19 cellular contexts compared by ENCODE assay signal in genomic region chr1:35691571-35692220, GRCh38. TPM values are rescaled to one million over a fixed set of nuclear protein-coding genes. Genes with fewer than 3 reads are reported as not detected.
DNase-seq lines count a peak whose midpoint lies in the region; ATAC-seq and TF ChIP-seq lines count a peak whose summit lies in the region.
"Had no signal": no experiment of that assay in that cellular context is flagged by ENCODE, and none has a peak within 500 bp of the region (broad histone marks: within the 10 kb centered on the region; RNA-seq: fewer than 3 reads in every experiment).

No MANE protein-coding gene starts in this region.

- no peaks in the 10 kb centered on the region for H3K9me3 Mint-ChIP-seq in GM23338
- H3K9me3 Mint-ChIP-seq: CD8-positive, alpha-beta T cell had no signal

- 82% methylated on average over 8 of the region's 8 CpGs for WGBS in smooth muscle cell (ENCODE audit: low lambda C conversion rate)

- no peak for TF ChIP-seq CTCF in mucosa of descending colon (IDR thresholded peaks at IDR 0.05)
- no peak for TF ChIP-seq CTCF in smooth muscle cell (IDR thresholded peaks at IDR 0.05; ENCODE audit: borderline replicate concordance, insufficient read depth, poor library complexity, severe bottlenecking)
- TF ChIP-seq CTCF in GM23338 (conservative IDR thresholded peaks at IDR 0.05; ENCODE audit: low read depth in 2 of 2), result no peak

- H3K4me3 ChIP-seq in mucosa of descending colon, result no peak overlapping the region
- no peak overlapping the region for H3K4me3 ChIP-seq in smooth muscle cell
- H3K4me3 ChIP-seq in GM23338, result no peak overlapping the region
- H3K4me3 ChIP-seq: BLaER1, Peyer's patch had no signal

- peaks cover 7% of the 10 kb centered on the region for H3K27me3 Mint-ChIP-seq in GM23338 (ENCODE audit: insufficient read depth, low read depth, poor library complexity)

- H3K4me1 Mint-ChIP-seq in GM23338, result peaks cover 29% of the 10 kb centered on the region

- peak; percentile 26 for ATAC-seq in mucosa of descending colon
- no peak for ATAC-seq in stimulated activated naive CD8-positive, alpha-beta T cell treated with anti-CD3 and anti-CD28 coated beads, Interleukin-15, Interleukin-2, amounts not matched to agents 100 U/mL and 50 U/mL, for 24 hours
- ATAC-seq in GM23338, result no peak
- ATAC-seq: CD8-positive, alpha-beta T cell; T-helper 17 cell had no signal

- H2AFZ ChIP-seq in smooth muscle cell (ENCODE audit: low read depth) (no peak overlapping the region), GM23338 (no peak overlapping the region)

- no peaks in the 10 kb centered on the region for H3K36me3 ChIP-seq in mucosa of descending colon (ENCODE audit: low read depth)
- H3K36me3 ChIP-seq in smooth muscle cell (ENCODE audit: low read depth), result no peaks in the 10 kb centered on the region
- H3K36me3 ChIP-seq in GM23338 (ENCODE audit: insufficient read depth), result no peaks in the 10 kb centered on the region
- H3K36me3 ChIP-seq: BLaER1, Peyer's patch had no signal

- intact Hi-C loops in mucosa of descending colon (cut with DNase I, micrococcal nuclease), result no loop called here

- H3K79me2 ChIP-seq in smooth muscle cell (ENCODE audit: low read depth), result no peaks in the 10 kb centered on the region
- no peaks in the 10 kb centered on the region for H3K79me2 ChIP-seq in GM23338 (replicated peaks; ENCODE audit: insufficient read depth)

- H3K9me3 ChIP-seq in mucosa of descending colon, result no peaks in the 10 kb centered on the region
- H3K9me3 ChIP-seq in smooth muscle cell (replicated peaks; ENCODE audit: low read depth), result no peaks in the 10 kb centered on the region
- H3K9me3 ChIP-seq: BLaER1, Peyer's patch had no signal

- H3F3A ChIP-seq in smooth muscle cell (ENCODE audit: low read depth), result no peaks in the 10 kb centered on the region
- no peaks in the 10 kb centered on the region for H3F3A ChIP-seq in GM23338 (replicated peaks; ENCODE audit: low read depth)

- H3K27me3 ChIP-seq in smooth muscle cell (ENCODE audit: low read depth) (peaks cover 6% of the 10 kb centered on the region), GM23338 (ENCODE audit: insufficient read depth) (no peaks in the 10 kb centered on the region)
- H3K27me3 ChIP-seq: BLaER1, Peyer's patch had no signal

- H3K36me3 Mint-ChIP-seq in GM23338 (ENCODE audit: low read depth), result no peaks in the 10 kb centered on the region
- H3K36me3 Mint-ChIP-seq: CD8-positive, alpha-beta T cell had no signal

- no peaks in the 10 kb centered on the region for H4K20me1 ChIP-seq in smooth muscle cell (ENCODE audit: low read depth)
- H4K20me1 ChIP-seq in GM23338 (replicated peaks; ENCODE audit: insufficient read depth), result no peaks in the 10 kb centered on the region
- H4K20me1 ChIP-seq: BLaER1 had no signal

- no peak overlapping the region for H3K27ac Mint-ChIP-seq in GM23338
- H3K27ac Mint-ChIP-seq: CD8-positive, alpha-beta T cell; H9; T-helper 17 cell had no signal

- no peaks in the 10 kb centered on the region for H3K9me2 ChIP-seq in GM23338 (ENCODE audit: insufficient read depth)

- peak; percentile 23 for DNase-seq in DMS53 (lab: John Stamatoyannopoulos, UW)
- no peak for DNase-seq in DMS53 treated with DMSO at 0.1 percent for 48 hours (lab: John Stamatoyannopoulos, UW; ENCODE audit: unreplicated experiment)
- DNase-seq in DMS79 treated with DMSO at 0.1 percent for 48 hours (lab: John Stamatoyannopoulos, UW), result peak; percentile 49
- DNase-seq in NCI-H510A (lab: John Stamatoyannopoulos, UW), result peak; percentile 18
- DNase-seq in mucosa of descending colon, result no peak
- DNase-seq in smooth muscle cell (lab: John Stamatoyannopoulos, UW; ENCODE audit: unreplicated experiment), result no peak
- DNase-seq in stimulated activated naive CD8-positive, alpha-beta T cell treated with anti-CD3 and anti-CD28 coated beads, Interleukin-15, Interleukin-2, amounts not matched to agents 100 U/mL and 50 U/mL, for 24 hours, result no peak
- no peak for DNase-seq in GM23338 (ENCODE audit: low spot score)
- DNase-seq: 8988T; CD8-positive, alpha-beta T cell; H9; IMR-90; Kasumi-1; NCI-H1436; NCI-H446; Peyer's patch; SHP77 treated with DMSO at 0.1 percent for 48 hours; T-helper 17 cell had no signal

- H3K4me1 ChIP-seq in mucosa of descending colon (ENCODE audit: low read depth) (no peaks in the 10 kb centered on the region), smooth muscle cell (ENCODE audit: low read depth) (peaks cover 8% of the 10 kb centered on the region), GM23338 (ENCODE audit: insufficient read depth) (peaks cover 20% of the 10 kb centered on the region)
- H3K4me1 ChIP-seq: Peyer's patch had no signal

- H3K4me2 ChIP-seq in smooth muscle cell, result no peak overlapping the region
- no peak overlapping the region for H3K4me2 ChIP-seq in GM23338

- no peak overlapping the region for H3K4me3 Mint-ChIP-seq in GM23338
- H3K4me3 Mint-ChIP-seq: CD8-positive, alpha-beta T cell; H9; T-helper 17 cell had no signal

- H3K27ac ChIP-seq in smooth muscle cell (ENCODE audit: low read depth) (no peak overlapping the region), GM23338 (ENCODE audit: low read depth) (no peak overlapping the region)
- H3K27ac ChIP-seq: BLaER1, Peyer's patch had no signal

- no peak overlapping the region for H3K9ac ChIP-seq in smooth muscle cell (ENCODE audit: low read depth)
- H3K9ac ChIP-seq: BLaER1 had no signal

TF ChIP-seq in GM23338, 12 proteins besides CTCF, POLR2A, EP300 and RAD21 (continues in another document):
- no peak for TF ChIP-seq ZNF462 (CRISPR knock-in tag; IDR thresholded peaks at IDR 0.05)

RNA-seq across cellular contexts. Expression of gene C1orf216, which starts 27.0 kb away (rescaled TPM):
- total RNA-seq in mucosa of descending colon, result 10 to 100 TPM in 1 of 3 donors, 1 to 10 TPM in 1, under 1 TPM in 1; 0.87 to 23.1 (median 3.9) TPM
- 4.5 and 7.5 TPM in 2 replicates for total RNA-seq in smooth muscle cell
- 9.4 and 9.7 TPM in 2 replicates for polyA plus RNA-seq in smooth muscle cell
- 13.9 and 21.5 TPM in 2 replicates for total RNA-seq in GM23338 (2014; rRNA removed; shearing (Covaris generic))
- 4.0 and 4.7 TPM in 2 replicates for polyA plus RNA-seq in GM23338 (2016; fragmentation: Nextera tagmentation; extraction: Ambion mirVana)

RNA-seq across cellular contexts. Expression of gene PSMB2, which starts 50.4 kb away (rescaled TPM):
- total RNA-seq in mucosa of descending colon, result 10 to 100 TPM; 34.8 to 62.9 (median 39.7) TPM
- total RNA-seq in smooth muscle cell, result 41.0 and 51.6 TPM in 2 replicates
- 105 and 110 TPM in 2 replicates for polyA plus RNA-seq in smooth muscle cell
- 68.2 and 72.2 TPM in 2 replicates for total RNA-seq in GM23338 (2014; rRNA removed; shearing (Covaris generic))
- 147 and 151 TPM in 2 replicates for polyA plus RNA-seq in GM23338 (2016; fragmentation: Nextera tagmentation; extraction: Ambion mirVana)

Comparison
In these comparisons a context has a peak if more than half of its experiments do, and no peak if none do; other contexts are left out.
1. DNase-seq: peak in DMS53 (single experiment), DMS79 treated with DMSO at 0.1 percent for 48 hours (single experiment) and NCI-H510A (single experiment); none in DMS53 treated with DMSO at 0.1 percent for 48 hours (single experiment), mucosa of descending colon (0 of 3), smooth muscle cell (single experiment), stimulated activated naive CD8-positive, alpha-beta T cell treated with anti-CD3 and anti-CD28 coated beads, Interleukin-15, Interleukin-2, amounts not matched to agents 100 U/mL and 50 U/mL, for 24 hours (single experiment) and GM23338 (single experiment).